In genomic region chr19:46970815-46971214, GRCh38 we compare ENCODE assay signal across 16 cellular contexts. TPM values are rescaled to one million over a fixed set of nuclear protein-coding genes. Genes with fewer than 3 reads are reported as not detected.
A peak's percentile ranks its signal among the peaks of the same experiment; 100 is the strongest.
DNase-seq lines count a peak whose midpoint lies in the region; ATAC-seq, FAIRE-seq and TF ChIP-seq lines count a peak whose summit lies in the region.
"Had no signal": no experiment of that assay in that cellular context is flagged by ENCODE, and none has a peak within 500 bp of the region (broad histone marks: within the 10 kb centered on the region; RNA-seq: fewer than 3 reads in every experiment).

No MANE protein-coding gene starts in this region.

- H3K9me3 ChIP-seq in astrocyte (ENCODE audit: insufficient read depth, low read depth, low read length) (no peaks in the 10 kb centered on the region), right cardiac atrium (ENCODE audit: control insufficient read depth, low read length) (no peaks in the 10 kb centered on the region)
- H3K9me3 ChIP-seq: BLaER1 had no signal

- H3K9ac ChIP-seq in astrocyte (ENCODE audit: low read length), result peak overlapping the region; percentile 55
- H3K9ac ChIP-seq: BLaER1 had no signal

- peaks cover 13% of the 10 kb centered on the region for H3K79me2 ChIP-seq in astrocyte (ENCODE audit: insufficient read depth, low read length)

- DNase-seq in AG08396 (ENCODE audit: low spot score) (peak; percentile 84), HT1080 (ENCODE audit: low read depth) (peak; percentile 49), astrocyte (ENCODE audit: low read depth) (peak; percentile 30), right cardiac atrium (peak; percentile 48 to 84 (median 79)), NCI-H1436 (lab: John Stamatoyannopoulos, UW) (no peak), KG1 (lab: John Stamatoyannopoulos, UW) (no peak), NOMO-1 treated with dmso at 0.1 percent for 144 hours (lab: John Stamatoyannopoulos, UW; ENCODE audit: unreplicated experiment) (no peak)
- DNase-seq in activated T-cell treated with anti-CD3 and anti-CD28 coated beads, Interleukin-2, amount 50 U/mL, for 48 hours, result no peak
- DNase-seq: activated CD8-positive, alpha-beta T cell treated with anti-CD3 and anti-CD28 coated beads for 36 hours; activated naive CD4-positive, alpha-beta T cell treated with Interleukin-2 at 50 U/mL for 16 hours; Kasumi-1; stimulated activated CD4-positive, alpha-beta T cell treated with anti-CD3 and anti-CD28 coated beads, Interleukin-15, amount 100 ng/mL, for 24 hours had no signal

- peaks cover 21% of the 10 kb centered on the region for H3K36me3 Mint-ChIP-seq in astrocyte (ENCODE audit: low read depth, unreplicated experiment)

- intact Hi-C loops in right cardiac atrium (cut with DNase I), result no loop called here

- H3K9me3 Mint-ChIP-seq in astrocyte (ENCODE audit: unreplicated experiment), result no peaks in the 10 kb centered on the region
- H3K9me3 Mint-ChIP-seq: activated CD8-positive, alpha-beta T cell treated with anti-CD3 and anti-CD28 coated beads for 36 hours; dendritic cell treated with granulocyte-macrophage colony-stimulating factor and Interleukin-4, amounts not matched to agents 40 ng/mL and 50 ng/mL, for 4 days; T-helper 2 cell treated with Interferon-gamma antibody and Interleukin-4, amounts not matched to agents 5 μg/mL and 100 μg/mL, for 36 hours had no signal

- no peak overlapping the region for H3K4me3 Mint-ChIP-seq in astrocyte (ENCODE audit: unreplicated experiment)
- H3K4me3 Mint-ChIP-seq: activated CD8-positive, alpha-beta T cell treated with anti-CD3 and anti-CD28 coated beads for 36 hours; dendritic cell treated with granulocyte-macrophage colony-stimulating factor and Interleukin-4, amounts not matched to agents 40 ng/mL and 50 ng/mL, for 4 days; T-helper 2 cell treated with Interferon-gamma antibody and Interleukin-4, amounts not matched to agents 5 μg/mL and 100 μg/mL, for 36 hours had no signal

- H3K4me1 Mint-ChIP-seq in astrocyte (ENCODE audit: low read depth, unreplicated experiment), result peaks cover 42% of the 10 kb centered on the region

- no peaks in the 10 kb centered on the region for H3K36me3 ChIP-seq in astrocyte (ENCODE audit: insufficient read depth, low read length)

- H3K27me3 Mint-ChIP-seq in astrocyte (ENCODE audit: low read depth, unreplicated experiment), result no peaks in the 10 kb centered on the region
- H3K27me3 Mint-ChIP-seq: activated CD8-positive, alpha-beta T cell treated with anti-CD3 and anti-CD28 coated beads for 36 hours; dendritic cell treated with granulocyte-macrophage colony-stimulating factor and Interleukin-4, amounts not matched to agents 40 ng/mL and 50 ng/mL, for 4 days had no signal

- H3K4me3 ChIP-seq in astrocyte (ENCODE audit: insufficient read depth, low read depth, low read length) (no peak overlapping the region), right cardiac atrium (ENCODE audit: low read length) (no peak overlapping the region)
- H3K4me3 ChIP-seq: BLaER1 had no signal

- H3K4me1 ChIP-seq in astrocyte (ENCODE audit: insufficient read depth, low read length) (peaks cover 31% of the 10 kb centered on the region), right cardiac atrium (ENCODE audit: control insufficient read depth, insufficient read depth, low read length) (peaks cover 24% of the 10 kb centered on the region)

- peak overlapping the region; percentile 23 for H3K4me2 ChIP-seq in astrocyte (ENCODE audit: low read length)
- H3K4me2 ChIP-seq: BLaER1 had no signal

- peak; percentile 98 for FAIRE-seq in astrocyte (lab: Jason Lieb, UNC)

- H2AFZ ChIP-seq in astrocyte (ENCODE audit: low read depth, low read length), result no peak overlapping the region

- ATAC-seq in right cardiac atrium, result peak; percentile 66 to 73
- ATAC-seq: activated CD8-positive, alpha-beta T cell treated with anti-CD3 and anti-CD28 coated beads for 36 hours had no signal

- WGBS in right cardiac atrium, result 59% methylated on average over 9 of the region's 9 CpGs

- H3K27me3 ChIP-seq in astrocyte (ENCODE audit: insufficient read depth, low read length), result no peaks in the 10 kb centered on the region
- H3K27me3 ChIP-seq in right cardiac atrium (ENCODE audit: control insufficient read depth, insufficient read depth), result no peaks in the 10 kb centered on the region
- H3K27me3 ChIP-seq: BLaER1 had no signal

- no peaks in the 10 kb centered on the region for H4K20me1 ChIP-seq in astrocyte (ENCODE audit: insufficient read depth, low read length)

- no peak for TF ChIP-seq CTCF in astrocyte (IDR thresholded peaks at IDR 0.05; ENCODE audit: insufficient read depth, low read depth, low read length)

- H3K27ac Mint-ChIP-seq in astrocyte (ENCODE audit: unreplicated experiment), result peak overlapping the region; percentile 84
- H3K27ac Mint-ChIP-seq: activated CD8-positive, alpha-beta T cell treated with anti-CD3 and anti-CD28 coated beads for 36 hours; dendritic cell treated with granulocyte-macrophage colony-stimulating factor and Interleukin-4, amounts not matched to agents 40 ng/mL and 50 ng/mL, for 4 days; T-helper 2 cell treated with Interferon-gamma antibody and Interleukin-4, amounts not matched to agents 5 μg/mL and 100 μg/mL, for 36 hours had no signal

- H3K27ac ChIP-seq in astrocyte (ENCODE audit: low read depth, low read length), result peak overlapping the region; percentile 66
- peak overlapping the region; percentile 91 for H3K27ac ChIP-seq in right cardiac atrium (ENCODE audit: low read length)
- H3K27ac ChIP-seq: BLaER1 had no signal

RNA-seq across cellular contexts. Expression of gene NPAS1, which starts 48.8 kb away (rescaled TPM):
- total RNA-seq in HT1080 (2014; rRNA removed; shearing (Covaris generic)), result not detected in 2 replicates
- 3.2 and 3.6 TPM in 2 replicates for polyA plus RNA-seq in HT1080 (2015; cell fraction: cytosol; rRNA removed)
- polyA plus RNA-seq in HT1080 (2015; cell fraction: nucleus; rRNA removed), result 1.9 and 3.5 TPM in 2 replicates
- total RNA-seq in astrocyte, result 2.5 and 3.6 TPM in 2 replicates
- total RNA-seq in right cardiac atrium, result under 1 TPM; 0.24 to 0.77 (median 0.39) TPM
- 0.91 TPM for polyA plus RNA-seq in right cardiac atrium
- total RNA-seq: liver had no signal

Comparison
In these comparisons a context has a peak if more than half of its experiments do, and no peak if none do; other contexts are left out.
1. DNase-seq: peak in AG08396 (single experiment), HT1080 (single experiment), astrocyte (single experiment) and right cardiac atrium (3 of 3); none in NCI-H1436 (single experiment), activated T-cell treated with anti-CD3 and anti-CD28 coated beads, Interleukin-2, amount 50 U/mL, for 48 hours (0 of 2), KG1 (single experiment) and NOMO-1 treated with dmso at 0.1 percent for 144 hours (single experiment).